ENCODE assay signal across 37 cellular contexts in genomic region chr11:68988486-68988885, GRCh38. TPM values are rescaled to one million over a fixed set of nuclear protein-coding genes. Genes with fewer than 3 reads are reported as not detected.
"Had no signal": no experiment of that assay in that cellular context is flagged by ENCODE, and none has a peak within 500 bp of the region (broad histone marks: within the 10 kb centered on the region; RNA-seq: fewer than 3 reads in every experiment).

No MANE protein-coding gene starts in this region.

- H3K36me3 ChIP-seq: ascending aorta, brain microvascular endothelial cell, gastrocnemius medialis, neutrophil, pancreas, prostate gland, sigmoid colon, transverse colon had no signal

- H3K4me3 Mint-ChIP-seq: activated CD4-positive, alpha-beta memory T cell treated with anti-CD3 and anti-CD28 coated beads for 36 hours; activated naive CD4-positive, alpha-beta T cell treated with anti-CD3 and anti-CD28 coated beads, Interleukin-2, amount 10 ng/mL, durations not matched to agents 7 days and 5 days; activated naive CD8-positive, alpha-beta T cell treated with anti-CD3 and anti-CD28 coated beads, Interleukin-2, amount 10 ng/mL, durations not matched to agents 7 days and 5 days; naive B cell; nephron progenitor cell; stimulated activated naive B cell treated with anti-CD40 and anti-IgM and Interleukin-4, amounts not matched to agents 10 μg/mL and 1 μg/mL and 100 μg/mL, for 72 hours; T-helper 1 cell treated with Interleukin-12 subunit alpha and Interleukin-12 subunit beta and Interleukin-4 antibody, amounts not matched to agents 30 μg/mL and 1 μg/mL, for 36 hours had no signal

- H3K4me1 ChIP-seq: ascending aorta, gastrocnemius medialis, pancreas, prostate gland, sigmoid colon, transverse colon had no signal

- H3K27me3 ChIP-seq: ascending aorta, hepatocyte, sigmoid colon had no signal

- H3K27ac ChIP-seq: ascending aorta, brain microvascular endothelial cell, gastrocnemius medialis, hepatocyte, neutrophil, pancreas, prostate gland, sigmoid colon, transverse colon, VCaP had no signal

- H3K9me3 ChIP-seq: gastrocnemius medialis, neutrophil, pancreas, prostate gland, transverse colon had no signal

- H3K9me3 Mint-ChIP-seq: activated naive CD4-positive, alpha-beta T cell treated with anti-CD3 and anti-CD28 coated beads, Interleukin-2, amount 10 ng/mL, durations not matched to agents 7 days and 5 days; activated naive CD8-positive, alpha-beta T cell treated with anti-CD3 and anti-CD28 coated beads, Interleukin-2, amount 10 ng/mL, durations not matched to agents 7 days and 5 days had no signal

- H3K27ac Mint-ChIP-seq: activated CD4-positive, alpha-beta memory T cell treated with anti-CD3 and anti-CD28 coated beads for 36 hours; activated naive CD4-positive, alpha-beta T cell treated with anti-CD3 and anti-CD28 coated beads, Interleukin-2, amount 10 ng/mL, durations not matched to agents 7 days and 5 days; activated naive CD8-positive, alpha-beta T cell treated with anti-CD3 and anti-CD28 coated beads, Interleukin-2, amount 10 ng/mL, durations not matched to agents 7 days and 5 days; naive B cell; nephron progenitor cell; stimulated activated naive B cell treated with anti-CD40 and anti-IgM and Interleukin-4, amounts not matched to agents 10 μg/mL and 1 μg/mL and 100 μg/mL, for 72 hours; T-helper 1 cell treated with Interleukin-12 subunit alpha and Interleukin-12 subunit beta and Interleukin-4 antibody, amounts not matched to agents 30 μg/mL and 1 μg/mL, for 36 hours had no signal

- ATAC-seq: activated CD4-positive, CD25-positive, alpha-beta regulatory T cell treated with anti-CD3 and anti-CD28 coated beads, Interleukin-2, amount 50 U/mL, for 24 hours; gastrocnemius medialis; left cardiac atrium; left ventricle myocardium superior; pancreas; stimulated activated naive B cell treated with anti-CD40 and anti-IgM and Interleukin-4, amounts not matched to agents 10 μg/mL and 1 μg/mL and 100 μg/mL, for 72 hours had no signal

- H3K4me3 ChIP-seq: ascending aorta, dorsolateral prefrontal cortex, gastrocnemius medialis, hepatocyte, pancreas, prostate gland, sigmoid colon, transverse colon had no signal

- H3K79me2 ChIP-seq: hepatocyte had no signal

- H3K36me3 Mint-ChIP-seq: activated naive CD4-positive, alpha-beta T cell treated with anti-CD3 and anti-CD28 coated beads, Interleukin-2, amount 10 ng/mL, durations not matched to agents 7 days and 5 days; activated naive CD8-positive, alpha-beta T cell treated with anti-CD3 and anti-CD28 coated beads, Interleukin-2, amount 10 ng/mL, durations not matched to agents 7 days and 5 days had no signal

- H2AFZ ChIP-seq: hepatocyte had no signal

- H3K4me1 Mint-ChIP-seq: activated naive CD4-positive, alpha-beta T cell treated with anti-CD3 and anti-CD28 coated beads, Interleukin-2, amount 10 ng/mL, durations not matched to agents 7 days and 5 days; activated naive CD8-positive, alpha-beta T cell treated with anti-CD3 and anti-CD28 coated beads, Interleukin-2, amount 10 ng/mL, durations not matched to agents 7 days and 5 days had no signal

- H3K4me2 ChIP-seq: hepatocyte had no signal

- DNase-seq: activated CD4-positive, alpha-beta memory T cell treated with anti-CD3 and anti-CD28 coated beads for 36 hours; activated CD4-positive, alpha-beta T cell treated with anti-CD3 and anti-CD28 coated beads for 48 hours; activated CD8-positive, alpha-beta memory T cell treated with anti-CD3 and anti-CD28 coated beads, Interleukin-2, amount 50 U/mL, for 4 hours; activated gamma-delta T cell; activated naive CD4-positive, alpha-beta T cell treated with anti-CD3 and anti-CD28 coated beads, Interleukin-2, amount 10 ng/mL, durations not matched to agents 7 days and 5 days; activated T-cell treated with anti-CD3 and anti-CD28 coated beads, Interleukin-2, amount 50 U/mL, for 1 hour; brain microvascular endothelial cell; effector memory CD4-positive, alpha-beta T cell; gastrocnemius medialis; left cardiac atrium; left ventricle myocardium superior; naive B cell; nephron progenitor cell; pancreas; retina; sigmoid colon; small intestine; stimulated activated CD4-positive, alpha-beta T cell treated with anti-CD3 and anti-CD28 coated beads, Interleukin-1b, Interleukin-23, amount 100 ng/mL, for 48 hours; stimulated activated naive B cell treated with anti-CD40 and anti-IgM and Interleukin-4, amounts not matched to agents 10 μg/mL and 1 μg/mL and 100 μg/mL, for 72 hours; SW 1271; T-helper 9 cell; transverse colon had no signal

RNA-seq across cellular contexts. Expression of gene MRGPRD, which starts 7.7 kb away (rescaled TPM):
- total RNA-seq: activated CD4-positive, alpha-beta memory T cell treated with anti-CD3 and anti-CD28 coated beads for 36 hours; activated CD8-positive, alpha-beta memory T cell treated with anti-CD3 and anti-CD28 coated beads for 36 hours; activated naive CD8-positive, alpha-beta T cell treated with anti-CD3 and anti-CD28 coated beads, Interleukin-2, amount 10 ng/mL, durations not matched to agents 7 days and 5 days; ascending aorta; dorsolateral prefrontal cortex; epithelial cell of proximal tubule; gastrocnemius medialis; hepatocyte; left cardiac atrium; left ventricle myocardium superior; lung microvascular endothelial cell; pancreas; prostate gland; temporal lobe; transverse colon; urinary bladder had no signal
- polyA plus RNA-seq: hepatocyte, keratinocyte, pancreas, sigmoid colon had no signal

RNA-seq across cellular contexts. Expression of gene MRGPRF, which starts 24.6 kb away (rescaled TPM):
- total RNA-seq: activated CD4-positive, alpha-beta memory T cell treated with anti-CD3 and anti-CD28 coated beads for 36 hours; activated CD8-positive, alpha-beta memory T cell treated with anti-CD3 and anti-CD28 coated beads for 36 hours; activated naive CD8-positive, alpha-beta T cell treated with anti-CD3 and anti-CD28 coated beads, Interleukin-2, amount 10 ng/mL, durations not matched to agents 7 days and 5 days had no signal
- polyA plus RNA-seq: keratinocyte had no signal
